In genomic region chr10:6200588-6201510, GRCh38 we compare ENCODE assay signal across 8 cellular contexts. TPM values are rescaled to one million over a fixed set of nuclear protein-coding genes. Genes with fewer than 3 reads are reported as not detected.
A peak's percentile ranks its signal among the peaks of the same experiment; 100 is the strongest.
DNase-seq lines count a peak whose midpoint lies in the region; ATAC-seq and TF ChIP-seq lines count a peak whose summit lies in the region.

No MANE protein-coding gene starts in this region.

- TF ChIP-seq POLR2A in vagina (IDR thresholded peaks at IDR 0.05), result no peak

- TF ChIP-seq CTCF in HL-60 (IDR thresholded peaks at IDR 0.05; ENCODE audit: insufficient read depth, low read length) (no peak), epithelial cell of proximal tubule (conservative IDR thresholded peaks at IDR 0.05; ENCODE audit: low read depth, low read length) (no peak), natural killer cell (IDR thresholded peaks at IDR 0.05) (no peak), vagina (IDR thresholded peaks at IDR 0.05) (no peak)

- no peaks in the 10 kb centered on the region for H3K27me3 Mint-ChIP-seq in natural killer cell (ENCODE audit: low read depth in 2 of 2)

- H3K27ac Mint-ChIP-seq in natural killer cell, result peak overlapping the region in 1 of 2 donors; percentile 5

- ATAC-seq in natural killer cell, result no peak

- H3K36me3 ChIP-seq in vagina, result no peaks in the 10 kb centered on the region

- no peaks in the 10 kb centered on the region for H3K36me3 Mint-ChIP-seq in natural killer cell

- no peaks in the 10 kb centered on the region for H3K9me3 Mint-ChIP-seq in natural killer cell

- H3K4me3 ChIP-seq in HL-60 (replicated peaks; ENCODE audit: insufficient read depth, low read length) (peak overlapping the region; percentile 23), epithelial cell of proximal tubule (ENCODE audit: low read depth, low read length) (peak overlapping the region; percentile 60), vagina (peak overlapping the region; percentile 91 to 98)

- peak overlapping the region; percentile 73 for H3K4me3 Mint-ChIP-seq in natural killer cell

- DNase-seq in CD1c-positive myeloid dendritic cell (ENCODE audit: extremely low spot score) (peak; percentile 28), HL-60 (ENCODE audit: low read depth in 1 of 2, low spot score in 1 of 2) (peak in 1 of 2 experiments; percentile 30), epithelial cell of proximal tubule (ENCODE audit: low read depth) (no peak), natural killer cell (no peak), vagina (ENCODE audit: extremely low spot score in 2 of 2) (peak in 1 of 2 donors; percentile 90), GDM1 (lab: John Stamatoyannopoulos, UW) (no peak), NCI-H1048 (lab: John Stamatoyannopoulos, UW) (no peak)
- DNase-seq in activated CD4-positive, alpha-beta T cell treated with anti-CD3 and anti-CD28 coated beads, Interleukin-2, amount 50 U/mL, for 48 hours, result peak; percentile 53 to 63

- H3K27me3 ChIP-seq in HL-60 (ENCODE audit: insufficient read depth, poor library complexity, severe bottlenecking) (no peaks in the 10 kb centered on the region), vagina (no peaks in the 10 kb centered on the region)

- intact Hi-C loops in natural killer cell (cut with micrococcal nuclease), result loop anchor here (5.0 to 10.0 kb wide), 3 partner anchors 39 to 476 kb away; no protein-coding TSS in a partner anchor
- intact Hi-C loops in vagina (cut with DNase I), result loop anchor here (5.0 to 10.0 kb wide), 3 partner anchors 59 to 114 kb away; partner anchors contain the start of gene RBM17

- H3K4me1 ChIP-seq in vagina, result peaks cover 45% of the 10 kb centered on the region

- H3K9me3 ChIP-seq in vagina, result no peaks in the 10 kb centered on the region

- H3K27ac ChIP-seq in HL-60 (replicated peaks), result no peak overlapping the region
- peak overlapping the region; percentile 97 for H3K27ac ChIP-seq in vagina

- H3K4me1 Mint-ChIP-seq in natural killer cell, result peaks cover 21 to 38% of the 10 kb centered on the region in 2 donors

RNA-seq across cellular contexts. Expression of gene PFKFB3, which starts 1.9 kb away (rescaled TPM):
- 31.3 and 54.9 TPM in 2 replicates for total RNA-seq in epithelial cell of proximal tubule
- total RNA-seq in natural killer cell, result 10 to 100 TPM; 33.4 to 59.7 (median 39.0) TPM
- 43.2 TPM for total RNA-seq in vagina

Comparison
In these comparisons a context has a peak if more than half of its experiments do, and no peak if none do; other contexts are left out.
1. DNase-seq: peak in CD1c-positive myeloid dendritic cell (single experiment) and activated CD4-positive, alpha-beta T cell treated with anti-CD3 and anti-CD28 coated beads, Interleukin-2, amount 50 U/mL, for 48 hours (2 of 2); none in epithelial cell of proximal tubule (single experiment), natural killer cell (single experiment), GDM1 (single experiment) and NCI-H1048 (single experiment).
2. H3K4me3 ChIP-seq: peak in every context shown above with its lines; median percentile 94 in vagina; 60 in epithelial cell of proximal tubule; 23 in HL-60.